Comparison of ENCODE assay signal across 1 cellular context in genomic region chr1:36524359-36525062, GRCh38.
A peak's percentile ranks its signal among the peaks of the same experiment; 100 is the strongest.
TF ChIP-seq lines count a peak whose summit lies in the region.

No MANE protein-coding gene starts in this region.

TF ChIP-seq in GM12878, 131 proteins besides CTCF, POLR2A, EP300 and RAD21:
- TF ChIP-seq PAX8 (IDR thresholded peaks at IDR 0.05) (no peak), BCL3 (IDR thresholded peaks at IDR 0.05; ENCODE audit: borderline replicate concordance, insufficient read depth, low read depth, low read length, poor library complexity, severe bottlenecking) (peak; percentile 75), MEF2A (IDR thresholded peaks at IDR 0.05; ENCODE audit: insufficient read depth, low read depth, low read length) (no peak)
